1 cellular context compared by ENCODE assay signal in the genomic region with DNA sequence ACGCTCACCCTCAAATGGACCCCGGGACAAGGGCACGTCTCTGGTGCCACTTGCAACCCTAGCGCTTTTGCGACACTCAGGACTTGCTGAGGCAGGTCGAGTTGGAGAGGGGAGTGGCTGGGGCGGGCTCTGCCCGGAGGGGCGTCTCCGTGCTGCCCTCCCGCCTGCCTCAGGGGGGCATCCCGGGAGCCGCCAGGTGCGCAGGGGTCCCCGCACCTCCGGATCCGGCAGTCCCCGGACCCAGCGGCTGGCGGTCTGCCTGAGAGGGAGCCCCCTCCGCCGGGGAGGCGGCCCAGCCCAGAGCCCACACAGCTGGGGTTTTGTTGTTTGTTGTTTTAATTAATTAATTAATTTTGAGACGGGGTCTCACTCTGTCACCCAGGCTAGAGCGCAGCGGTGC.
TF ChIP-seq lines count a peak whose summit lies in the region.

A gene (minus strand): TSS at position 71 of the 400 bp plus-strand sequence. CDS start 820 bp downstream, outside the sequence.

TF ChIP-seq in SK-N-SH treated with all-trans-retinoic acid at 6 μM for 48 hours, 23 proteins besides CTCF, POLR2A, EP300 and RAD21 (continued from another document):
- TF ChIP-seq OSR1 (CRISPR knock-in tag; IDR thresholded peaks at IDR 0.05): no peak
- TF ChIP-seq TOX (CRISPR knock-in tag; IDR thresholded peaks at IDR 0.05; ENCODE audit: borderline replicate concordance): no peak
- TF ChIP-seq ZFP30 (CRISPR knock-in tag; IDR thresholded peaks at IDR 0.05): no peak
- TF ChIP-seq BACH2 (CRISPR knock-in tag; IDR thresholded peaks at IDR 0.05; ENCODE audit: borderline replicate concordance): no peak
- no peak for TF ChIP-seq ESRRG (CRISPR knock-in tag; IDR thresholded peaks at IDR 0.05)
- no peak for TF ChIP-seq ZFP3 (CRISPR knock-in tag; IDR thresholded peaks at IDR 0.05)
